20 cellular contexts compared by ENCODE assay signal in the genomic region with DNA sequence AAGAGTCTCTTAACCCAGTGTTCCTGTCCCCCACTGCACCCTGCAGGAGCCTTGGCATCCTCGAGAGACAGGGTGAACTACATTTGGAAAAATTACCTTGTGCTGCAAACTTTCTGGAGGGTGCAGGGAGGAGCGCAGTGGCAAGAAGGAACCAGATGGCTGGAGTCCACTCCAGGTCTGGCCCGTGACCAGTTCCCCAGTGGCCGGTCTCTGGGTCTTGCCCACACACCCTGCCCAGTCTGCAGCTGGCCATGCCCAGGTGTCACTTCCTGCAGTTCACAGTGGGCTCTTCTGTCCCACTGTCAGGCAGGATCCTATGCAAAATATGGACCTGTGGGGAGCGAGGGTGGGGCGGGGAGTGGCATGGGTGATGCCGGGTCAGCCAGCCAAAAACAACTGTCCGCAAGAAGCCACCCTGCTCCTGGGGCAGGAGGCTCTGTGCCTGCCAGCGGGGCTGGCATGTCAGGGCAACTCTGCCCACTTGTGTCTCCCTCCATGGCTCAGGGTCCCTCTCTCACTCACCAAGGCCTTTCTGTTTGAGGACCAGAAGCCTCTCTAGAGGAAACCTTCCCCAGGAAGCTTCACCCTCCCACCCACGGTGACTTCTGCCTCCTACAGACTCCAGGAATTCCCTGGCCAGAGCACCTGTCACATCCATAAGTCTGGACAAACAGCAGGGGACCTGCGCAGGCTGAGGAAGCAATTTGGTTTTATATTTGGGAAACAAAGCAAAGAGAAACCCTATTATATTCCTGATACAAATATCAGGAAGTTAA. TPM values are rescaled to one million over a fixed set of nuclear protein-coding genes. Genes with fewer than 3 reads are reported as not detected.
DNase-seq lines count a peak whose midpoint lies in the region; ATAC-seq and TF ChIP-seq lines count a peak whose summit lies in the region.
"Had no signal": no experiment of that assay in that cellular context is flagged by ENCODE, and none has a peak within 500 bp of the region (broad histone marks: within the 10 kb centered on the region; RNA-seq: fewer than 3 reads in every experiment).

No MANE protein-coding gene starts in this region.

- H3K27ac Mint-ChIP-seq in activated CD4-positive, alpha-beta T cell treated with anti-CD3 and anti-CD28 coated beads, Interleukin-2, amount 10 ng/mL, durations not matched to agents 7 days and 5 days = peak overlapping the region; percentile 19
- no peak overlapping the region for H3K27ac Mint-ChIP-seq in chondrocyte (ENCODE audit: unreplicated experiment)
- H3K27ac Mint-ChIP-seq in stimulated activated naive CD8-positive, alpha-beta T cell treated with anti-CD3 and anti-CD28 coated beads, Interleukin-15, amount 100 ng/mL, for 72 hours = peak overlapping the region in 1 of 2 donors; percentile 55

- H3K4me3 Mint-ChIP-seq in activated CD4-positive, alpha-beta T cell treated with anti-CD3 and anti-CD28 coated beads, Interleukin-2, amount 10 ng/mL, durations not matched to agents 7 days and 5 days = no peak overlapping the region
- H3K4me3 Mint-ChIP-seq in chondrocyte (ENCODE audit: unreplicated experiment) = no peak overlapping the region
- no peak overlapping the region for H3K4me3 Mint-ChIP-seq in stimulated activated naive CD8-positive, alpha-beta T cell treated with anti-CD3 and anti-CD28 coated beads, Interleukin-15, amount 100 ng/mL, for 72 hours

- H3K4me1 Mint-ChIP-seq in activated CD4-positive, alpha-beta T cell treated with anti-CD3 and anti-CD28 coated beads, Interleukin-2, amount 10 ng/mL, durations not matched to agents 7 days and 5 days = no peaks in the 10 kb centered on the region
- peaks cover 4% of the 10 kb centered on the region for H3K4me1 Mint-ChIP-seq in chondrocyte (ENCODE audit: low read depth)
- H3K4me1 Mint-ChIP-seq in stimulated activated naive CD8-positive, alpha-beta T cell treated with anti-CD3 and anti-CD28 coated beads, Interleukin-15, amount 100 ng/mL, for 72 hours = peaks cover 45% of the 10 kb centered on the region

- H3K9me3 Mint-ChIP-seq in activated CD4-positive, alpha-beta T cell treated with anti-CD3 and anti-CD28 coated beads, Interleukin-2, amount 10 ng/mL, durations not matched to agents 7 days and 5 days = no peaks in the 10 kb centered on the region
- H3K9me3 Mint-ChIP-seq in chondrocyte (ENCODE audit: low read depth) = no peaks in the 10 kb centered on the region
- H3K9me3 Mint-ChIP-seq in stimulated activated naive CD8-positive, alpha-beta T cell treated with anti-CD3 and anti-CD28 coated beads, Interleukin-15, amount 100 ng/mL, for 72 hours = no peaks in the 10 kb centered on the region

- POLR2A ChIA-PET in activated CD4-positive, alpha-beta T cell treated with anti-CD3 and anti-CD28 coated beads, Interleukin-2, amount 10 ng/mL, durations not matched to agents 7 days and 5 days (lab: Charles Lee) = no interaction called here
- POLR2A ChIA-PET in HEK293 (lab: Yijun Ruan, JAX) (no interaction called here), HEK293T (lab: Yijun Ruan, JAX) (no interaction called here)

- no peaks in the 10 kb centered on the region for H3K9me3 ChIP-seq in HEK293 (ENCODE audit: control insufficient read depth, insufficient read depth, low read depth, low read length)
- H3K9me3 ChIP-seq: Peyer's patch had no signal

- H3K4me1 ChIP-seq in HEK293 (ENCODE audit: control insufficient read depth, insufficient read depth, low read length) = no peaks in the 10 kb centered on the region

- no peak for ATAC-seq in stimulated activated naive CD8-positive, alpha-beta T cell treated with anti-CD3 and anti-CD28 coated beads, Interleukin-15, amount 100 ng/mL, for 72 hours

- no peak for TF ChIP-seq CTCF in HEK293 (tag by site-specific recombination; IDR thresholded peaks at IDR 0.05)
- TF ChIP-seq CTCF in chondrocyte (IDR thresholded peaks at IDR 0.05) = no peak

- no peak overlapping the region for H3K4me3 ChIP-seq in HEK293 (ENCODE audit: low read depth, low read length)
- H3K4me3 ChIP-seq: Peyer's patch had no signal

- H3K36me3 ChIP-seq in HEK293 (ENCODE audit: control insufficient read depth in 2 of 2, insufficient read depth in 1 of 2, low read length in 2 of 2) = no peaks in the 10 kb centered on the region

- CTCF ChIA-PET in activated CD4-positive, alpha-beta T cell treated with anti-CD3 and anti-CD28 coated beads, Interleukin-2, amount 10 ng/mL, durations not matched to agents 7 days and 5 days (lab: Charles Lee) = interaction anchor here (1.9 kb wide), 1 partner anchor 74 kb away, joined by 4 read pairs; no protein-coding TSS in a partner anchor
- CTCF ChIA-PET in HEK293 (lab: Yijun Ruan, JAX) = interaction anchor here (0.7 to 2.8 kb wide), 3 partner anchors 12 to 151 kb away, joined by 3 to 14 read pairs (median 4); no protein-coding TSS in a partner anchor
- CTCF ChIA-PET in HEK293T (lab: Yijun Ruan, JAX) = interaction anchor here (0.6 to 1.3 kb wide), 2 partner anchors 12 to 346 kb away, joined by 3 to 6 read pairs; no protein-coding TSS in a partner anchor

- peaks cover 20% of the 10 kb centered on the region for H3K36me3 Mint-ChIP-seq in activated CD4-positive, alpha-beta T cell treated with anti-CD3 and anti-CD28 coated beads, Interleukin-2, amount 10 ng/mL, durations not matched to agents 7 days and 5 days (ENCODE audit: low read depth)
- H3K36me3 Mint-ChIP-seq in chondrocyte (ENCODE audit: low read depth) = peaks cover 1% of the 10 kb centered on the region

- H3K27me3 Mint-ChIP-seq in activated CD4-positive, alpha-beta T cell treated with anti-CD3 and anti-CD28 coated beads, Interleukin-2, amount 10 ng/mL, durations not matched to agents 7 days and 5 days = peaks cover 2% of the 10 kb centered on the region
- H3K27me3 Mint-ChIP-seq in chondrocyte (ENCODE audit: low read depth) = no peaks in the 10 kb centered on the region
- no peaks in the 10 kb centered on the region for H3K27me3 Mint-ChIP-seq in stimulated activated naive CD8-positive, alpha-beta T cell treated with anti-CD3 and anti-CD28 coated beads, Interleukin-15, amount 100 ng/mL, for 72 hours

- no peak for DNase-seq in activated CD4-positive, alpha-beta T cell treated with anti-CD3 and anti-CD28 coated beads, Interleukin-2, amount 10 ng/mL, durations not matched to agents 7 days and 5 days
- no peak for DNase-seq in activated CD4-positive, alpha-beta T cell treated with anti-CD3 and anti-CD28 coated beads for 1 hour
- DNase-seq in chondrocyte (ENCODE audit: low spot score) (peak; percentile 60), posterior vena cava (ENCODE audit: low spot score) (peak; percentile 61), iPS-NIHi7 (ENCODE audit: extremely low spot score) (no peak), HEK293T (ENCODE audit: extremely low spot score) (no peak)
- no peak for DNase-seq in stimulated activated naive CD8-positive, alpha-beta T cell treated with anti-CD3 and anti-CD28 coated beads, Interleukin-15, amount 100 ng/mL, for 72 hours
- DNase-seq: AML-193, DMS53, GDM1, KG1, NCI-H1105, NCI-H1694 treated with DMSO at 0.1 percent for 48 hours, NCI-H2081 treated with DMSO at 0.1 percent for 48 hours, NCI-H2171 treated with DMSO at 0.1 percent for 48 hours, NCI-H526, Peyer's patch had no signal

- intact Hi-C loops in posterior vena cava (cut with DNase I) = loop anchor here in 1 of 2 donors (1.0 to 5.0 kb wide), 2 partner anchors 75 to 356 kb away; no protein-coding TSS in a partner anchor

- no peak overlapping the region for H3K27ac ChIP-seq in HEK293 (ENCODE audit: extremely low read depth, low read depth, low read length)
- H3K27ac ChIP-seq: 22Rv1, C4-2B, Peyer's patch had no signal

TF ChIP-seq in HEK293, 187 proteins besides CTCF, POLR2A, EP300 and RAD21:
- peak; percentile 25; the same call in 1 of the 2 replicates for TF ChIP-seq GLIS1 (tag by site-specific recombination; IDR thresholded peaks at IDR 0.05)
- 0 out of 2 replicates have a peak, but pooled peaks have one; percentile 31 for TF ChIP-seq KLF1 (tag by site-specific recombination; IDR thresholded peaks at IDR 0.05)
- no peak for TF ChIP-seq TRIM28 (IDR thresholded peaks at IDR 0.05; ENCODE audit: borderline replicate concordance, low read length)
- no peak for TF ChIP-seq ZNF544 (tag by site-specific recombination; IDR thresholded peaks at IDR 0.05)

TF ChIP-seq in HEK293T, 16 proteins besides CTCF, POLR2A, EP300 and RAD21:
- TF ChIP-seq SUZ12 (IDR thresholded peaks at IDR 0.05) = no peak
- TF ChIP-seq SP1 (IDR thresholded peaks at IDR 0.05) = no peak
- TF ChIP-seq PKNOX1 (IDR thresholded peaks at IDR 0.05) = no peak
- no peak for TF ChIP-seq ELF4 (IDR thresholded peaks at IDR 0.05)
- TF ChIP-seq FOXK2 (IDR thresholded peaks at IDR 0.05) = no peak
- no peak for TF ChIP-seq FOXA1 (IDR thresholded peaks at IDR 0.05)
- no peak for TF ChIP-seq HDGF (IDR thresholded peaks at IDR 0.05; ENCODE audit: borderline replicate concordance)
- TF ChIP-seq ZNF384 (IDR thresholded peaks at IDR 0.05) = no peak
- no peak for TF ChIP-seq ARNT (IDR thresholded peaks at IDR 0.05)

RNA-seq across cellular contexts. Expression of gene KIF21B, which starts 55.6 kb away (rescaled TPM):
- total RNA-seq in activated CD4-positive, alpha-beta T cell treated with anti-CD3 and anti-CD28 coated beads, Interleukin-2, amount 10 ng/mL, durations not matched to agents 7 days and 5 days = 100 to 1,000 TPM; 104 to 107 TPM
- total RNA-seq in chondrocyte = 1.1 to 2.6 TPM (median 2.6 TPM) in 3 replicates
- 1 to 10 TPM; 2.6 to 2.9 TPM for total RNA-seq in posterior vena cava

Comparison
In these comparisons a context has a peak if more than half of its experiments do, and no peak if none do; other contexts are left out.
1. DNase-seq: peak in chondrocyte (single experiment) and posterior vena cava (single experiment); none in activated CD4-positive, alpha-beta T cell treated with anti-CD3 and anti-CD28 coated beads, Interleukin-2, amount 10 ng/mL, durations not matched to agents 7 days and 5 days (single experiment), activated CD4-positive, alpha-beta T cell treated with anti-CD3 and anti-CD28 coated beads for 1 hour (single experiment), iPS-NIHi7 (single experiment), HEK293T (single experiment) and stimulated activated naive CD8-positive, alpha-beta T cell treated with anti-CD3 and anti-CD28 coated beads, Interleukin-15, amount 100 ng/mL, for 72 hours (0 of 2).
2. RNA of gene KIF21B, which starts 55.6 kb away (total RNA-seq): 104 to 107 TPM in activated CD4-positive, alpha-beta T cell treated with anti-CD3 and anti-CD28 coated beads, Interleukin-2, amount 10 ng/mL, durations not matched to agents 7 days and 5 days; 2.6 to 2.9 TPM in posterior vena cava and 1.1 to 2.6 TPM in chondrocyte; every median in the first group is over 10 times any median in the second.